Comparison of ENCODE assay signal across 10 cellular contexts in the genomic region with DNA sequence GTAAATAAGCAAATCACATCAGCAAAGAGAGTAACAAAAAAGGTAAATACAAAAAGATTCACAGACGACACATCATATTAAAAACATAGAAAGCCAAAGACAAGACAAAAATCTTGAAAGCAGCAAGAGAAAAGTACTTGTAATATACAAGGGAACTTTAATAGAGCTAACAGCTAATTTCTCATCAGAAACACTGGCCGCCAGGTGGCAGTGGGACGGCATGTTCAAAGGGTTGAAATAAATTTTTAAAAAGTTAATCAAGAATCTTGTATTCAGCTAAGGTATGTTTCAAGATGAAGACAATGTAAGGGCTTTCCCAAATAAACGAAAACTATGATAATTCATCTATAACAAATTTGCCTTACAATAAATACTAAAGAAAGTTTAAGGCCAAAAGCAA.
DNase-seq lines count a peak whose midpoint lies in the region; ATAC-seq and TF ChIP-seq lines count a peak whose summit lies in the region.
"Had no signal": no experiment of that assay in that cellular context is flagged by ENCODE, and none has a peak within 500 bp of the region (broad histone marks: within the 10 kb centered on the region; RNA-seq: fewer than 3 reads in every experiment).

No MANE protein-coding gene starts in this region.

- H3K27ac ChIP-seq in suprapubic skin: no peak overlapping the region

- no peak for TF ChIP-seq EP300 in suprapubic skin (IDR thresholded peaks at IDR 0.05)

- ATAC-seq in left ventricle myocardium superior: no peak
- ATAC-seq in GM19452 (IDR thresholded peaks at IDR 0.05; ENCODE audit: unreplicated experiment): no peak

- intact Hi-C loops in left ventricle myocardium superior (cut with micrococcal nuclease): no loop called here

- no peaks in the 10 kb centered on the region for H3K9me3 ChIP-seq in suprapubic skin

- H3K4me3 ChIP-seq in AG04449 (ENCODE audit: low read depth, low read length) (no peak overlapping the region), GM12864 (ENCODE audit: low read depth, low read length) (no peak overlapping the region), fibroblast of the aortic adventitia (ENCODE audit: low read depth, low read length) (no peak overlapping the region), suprapubic skin (no peak overlapping the region)

- H3K4me1 ChIP-seq in suprapubic skin: no peaks in the 10 kb centered on the region

- H3K36me3 ChIP-seq in suprapubic skin: no peaks in the 10 kb centered on the region

- H3K27me3 ChIP-seq in suprapubic skin: no peaks in the 10 kb centered on the region

- WGBS in suprapubic skin: 51% methylated on average over 4 of the region's 4 CpGs

- CTCF ChIA-PET in AG04449 (lab: Yijun Ruan, JAX): interaction anchor here (1.1 kb wide), 1 partner anchor 850 kb away, joined by 5 read pairs; no protein-coding TSS in a partner anchor

- POLR2A ChIA-PET in AG04449 (lab: Yijun Ruan, JAX): no interaction called here

- no peak for DNase-seq in AG04449 (ENCODE audit: low read depth, low spot score)
- DNase-seq in GM12864 (ENCODE audit: low read depth): no peak
- DNase-seq in OCI-M1 (lab: John Stamatoyannopoulos, UW): peak; percentile 74
- DNase-seq in fibroblast of the aortic adventitia (ENCODE audit: low read depth): peak; percentile 10
- no peak for DNase-seq in suprapubic skin (ENCODE audit: low spot score in 2 of 2)
- DNase-seq in left ventricle myocardium superior: no peak
- no peak for DNase-seq in cerebellar cortex (ENCODE audit: low spot score)
- DNase-seq: activated CD8-positive, alpha-beta memory T cell treated with anti-CD3 and anti-CD28 coated beads, Interleukin-2, amount 50 U/mL, for 4 hours; effector CD4-positive, alpha-beta T cell had no signal

- TF ChIP-seq CTCF in AG04449 (IDR thresholded peaks at IDR 0.05; ENCODE audit: insufficient read depth, low read length, missing control alignments) (peak; percentile 14), GM12864 (IDR thresholded peaks at IDR 0.05; ENCODE audit: low read depth, low read length, missing control alignments) (peak; percentile 32), fibroblast of the aortic adventitia (IDR thresholded peaks at IDR 0.05; ENCODE audit: insufficient read depth, low read length) (peak; percentile 10), suprapubic skin (IDR thresholded peaks at IDR 0.05) (no peak)

- TF ChIP-seq POLR2A in suprapubic skin (IDR thresholded peaks at IDR 0.05): no peak

Comparison
In these comparisons a context has a peak if more than half of its experiments do, and no peak if none do; other contexts are left out.
1. DNase-seq: peak in OCI-M1 (single experiment) and fibroblast of the aortic adventitia (single experiment); none in AG04449 (single experiment), GM12864 (single experiment), suprapubic skin (0 of 2), left ventricle myocardium superior (single experiment) and cerebellar cortex (single experiment).
2. CTCF ChIP-seq: peak in AG04449 (single experiment), GM12864 (single experiment) and fibroblast of the aortic adventitia (single experiment); none in suprapubic skin (0 of 2).